Comparison of ENCODE assay signal across 8 cellular contexts in the genomic region with DNA sequence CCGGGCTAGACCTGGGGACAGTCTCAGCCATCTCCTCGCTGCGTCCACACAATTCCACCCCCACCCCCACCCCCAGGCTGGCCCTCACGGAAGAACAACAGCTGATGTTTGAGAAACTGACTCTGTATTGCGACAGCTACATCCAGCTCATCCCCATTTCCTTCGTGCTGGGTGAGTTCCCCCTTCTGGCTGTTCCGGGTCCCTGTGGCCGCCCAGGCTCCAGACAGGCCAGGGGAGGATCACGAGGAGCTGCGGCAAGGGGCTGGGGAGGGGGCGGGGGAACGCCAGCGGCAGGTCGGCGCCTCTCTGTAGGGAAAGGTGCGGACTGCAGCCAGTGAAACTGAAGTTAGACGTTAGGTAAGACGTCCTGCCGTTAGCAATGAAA. TPM values are rescaled to one million over a fixed set of nuclear protein-coding genes. Genes with fewer than 3 reads are reported as not detected.
A peak's percentile ranks its signal among the peaks of the same experiment; 100 is the strongest.
DNase-seq lines count a peak whose midpoint lies in the region; ATAC-seq and TF ChIP-seq lines count a peak whose summit lies in the region.

No MANE protein-coding gene starts in this region.

- in situ Hi-C loops in Panc1 (cut with HindIII; ENCODE audit: low pct_unique_long_range_greater_than_20kb, low sequenced_read_pairs) = no loop called here

- no peaks in the 10 kb centered on the region for H3K9me3 ChIP-seq in Panc1 (ENCODE audit: control insufficient read depth, insufficient read depth, low read depth, low read length)
- H3K9me3 ChIP-seq in esophagus muscularis mucosa = no peaks in the 10 kb centered on the region
- no peaks in the 10 kb centered on the region for H3K9me3 ChIP-seq in MG63

- H3K27ac ChIP-seq in Panc1 (ENCODE audit: low read length) = no peak overlapping the region
- H3K27ac ChIP-seq in esophagus muscularis mucosa (replicated peaks in 1 of 4) = peak overlapping the region; percentile 69 to 81 (median 76)
- peak overlapping the region; percentile 66 for H3K27ac ChIP-seq in urinary bladder (ENCODE audit: low read depth)

- intact Hi-C loops in Panc1 (cut with micrococcal nuclease; ENCODE audit: unreplicated experiment) (no loop called here), esophagus muscularis mucosa (cut with DNase I) (no loop called here)

- H3K36me3 ChIP-seq in Panc1 (ENCODE audit: control insufficient read depth, insufficient read depth, low read length) (no peaks in the 10 kb centered on the region), esophagus muscularis mucosa (peaks cover 0 to 29% (median 5%) of the 10 kb centered on the region in 4 donors), urinary bladder (ENCODE audit: insufficient read depth) (no peaks in the 10 kb centered on the region), MG63 (no peaks in the 10 kb centered on the region)

- POLR2A ChIA-PET in Panc1 (lab: Charles Lee) = no interaction called here

- H3K4me1 ChIP-seq in Panc1 (ENCODE audit: control insufficient read depth, insufficient read depth, low read length) (no peaks in the 10 kb centered on the region; the same call in 1 of the 2 replicates), esophagus muscularis mucosa (peaks cover 16 to 35% (median 22%) of the 10 kb centered on the region in 4 donors), urinary bladder (ENCODE audit: insufficient read depth) (no peaks in the 10 kb centered on the region)

- peak; percentile 39 for ATAC-seq in Panc1

- no peak overlapping the region for H3K4me3 ChIP-seq in Panc1 (ENCODE audit: low read depth in 2 of 2, low read length in 2 of 2)
- H3K4me3 ChIP-seq in esophagus muscularis mucosa = peak overlapping the region; percentile 49 to 64 (median 52)
- H3K4me3 ChIP-seq in urinary bladder (ENCODE audit: low read depth, low read length) = peak overlapping the region; percentile 33
- H3K4me3 ChIP-seq in MG63 = no peak overlapping the region

- BruUV-seq in Panc1 (replicated peaks; lab: Mats Ljungman, UMichigan) = no TSS peak

- CTCF ChIA-PET in Panc1 (lab: Charles Lee) = interaction anchor here (0.7 kb wide), 1 partner anchor 32 kb away, joined by 4 read pairs; no protein-coding TSS in a partner anchor

- DNase-seq in D341Med (ENCODE audit: low spot score) (peak; percentile 25), Panc1 (ENCODE audit: low read depth, low spot score) (no peak), esophagus muscularis mucosa (ENCODE audit: extremely low spot score) (no peak), midbrain (lab: John Stamatoyannopoulos, UW) (peak; percentile 69), MG63 (no peak), T-helper 9 cell (no peak), NCI-H187 treated with DMSO at 0.1 percent for 48 hours (lab: John Stamatoyannopoulos, UW) (no peak)

- no peak for TF ChIP-seq CTCF in Panc1 (IDR thresholded peaks at IDR 0.05)
- peak in 1 of 3 experiments; percentile 23 for TF ChIP-seq CTCF in esophagus muscularis mucosa (IDR thresholded peaks at IDR 0.05)

- WGBS in esophagus muscularis mucosa = 7% methylated on average over 17 of the region's 19 CpGs
- 6% methylated on average over 19 of the region's 19 CpGs for WGBS in urinary bladder

- TF ChIP-seq POLR2A in esophagus muscularis mucosa (IDR thresholded peaks at IDR 0.05; ENCODE audit: low read depth) = peak; percentile 37

- no peaks in the 10 kb centered on the region for H3K27me3 ChIP-seq in Panc1 (ENCODE audit: control insufficient read depth, insufficient read depth, low read length)
- H3K27me3 ChIP-seq in esophagus muscularis mucosa = peaks cover 0 to 36% (median 0%) of the 10 kb centered on the region in 4 donors
- H3K27me3 ChIP-seq in MG63 = no peaks in the 10 kb centered on the region

- no peak for TF ChIP-seq EP300 in esophagus muscularis mucosa (IDR thresholded peaks at IDR 0.05)

RNA-seq across cellular contexts. Expression of a gene that starts 4.9 kb away (rescaled TPM):
- total RNA-seq in Panc1 (2021; ENCODE audit: unreplicated experiment) (0.13 TPM), esophagus muscularis mucosa (1 to 10 TPM; 2.2 to 5.0 (median 4.3) TPM), urinary bladder (2.0 TPM)
- 0.59 TPM for polyA plus RNA-seq in Panc1 (2012; ENCODE audit: insufficient read length)
- 6.7 TPM for polyA plus RNA-seq in urinary bladder
- total RNA-seq in MG63 (2014; rRNA removed; shearing (Covaris generic); ENCODE audit: low replicate concordance) = not detected in 2 replicates

RNA-seq across cellular contexts. Expression of a gene that starts 12.4 kb away (rescaled TPM):
- total RNA-seq in Panc1 (2021; ENCODE audit: unreplicated experiment) (2,322 TPM), esophagus muscularis mucosa (1,000 to 10,000 TPM; 1,795 to 3,027 (median 2,719) TPM), urinary bladder (523 TPM)
- 3,101 TPM for polyA plus RNA-seq in Panc1 (2012; ENCODE audit: insufficient read length)
- 5,662 TPM for polyA plus RNA-seq in urinary bladder
- 301 and 415 TPM in 2 replicates for total RNA-seq in MG63 (2014; rRNA removed; shearing (Covaris generic); ENCODE audit: low replicate concordance)

RNA-seq across cellular contexts. Expression of a gene that starts 37.7 kb away (rescaled TPM):
- total RNA-seq in Panc1 (2021; ENCODE audit: unreplicated experiment) (8.9 TPM), esophagus muscularis mucosa (10 to 100 TPM; 14.0 to 31.5 (median 14.2) TPM), urinary bladder (13.0 TPM)
- polyA plus RNA-seq in Panc1 (2012; ENCODE audit: insufficient read length) = 17.7 TPM
- polyA plus RNA-seq in urinary bladder = 30.6 TPM
- 2.8 and 3.0 TPM in 2 replicates for total RNA-seq in MG63 (2014; rRNA removed; shearing (Covaris generic); ENCODE audit: low replicate concordance)

Comparison
In these comparisons a context has a peak if more than half of its experiments do, and no peak if none do; other contexts are left out.
1. DNase-seq: peak in D341Med (single experiment) and midbrain (single experiment); none in Panc1 (single experiment), esophagus muscularis mucosa (single experiment), MG63 (single experiment), T-helper 9 cell (single experiment) and NCI-H187 treated with DMSO at 0.1 percent for 48 hours (single experiment).
2. H3K4me3 ChIP-seq: peak in esophagus muscularis mucosa (4 of 4) and urinary bladder (single experiment); none in Panc1 (0 of 2) and MG63 (single experiment).